8 cellular contexts compared by ENCODE assay signal in the genomic region with DNA sequence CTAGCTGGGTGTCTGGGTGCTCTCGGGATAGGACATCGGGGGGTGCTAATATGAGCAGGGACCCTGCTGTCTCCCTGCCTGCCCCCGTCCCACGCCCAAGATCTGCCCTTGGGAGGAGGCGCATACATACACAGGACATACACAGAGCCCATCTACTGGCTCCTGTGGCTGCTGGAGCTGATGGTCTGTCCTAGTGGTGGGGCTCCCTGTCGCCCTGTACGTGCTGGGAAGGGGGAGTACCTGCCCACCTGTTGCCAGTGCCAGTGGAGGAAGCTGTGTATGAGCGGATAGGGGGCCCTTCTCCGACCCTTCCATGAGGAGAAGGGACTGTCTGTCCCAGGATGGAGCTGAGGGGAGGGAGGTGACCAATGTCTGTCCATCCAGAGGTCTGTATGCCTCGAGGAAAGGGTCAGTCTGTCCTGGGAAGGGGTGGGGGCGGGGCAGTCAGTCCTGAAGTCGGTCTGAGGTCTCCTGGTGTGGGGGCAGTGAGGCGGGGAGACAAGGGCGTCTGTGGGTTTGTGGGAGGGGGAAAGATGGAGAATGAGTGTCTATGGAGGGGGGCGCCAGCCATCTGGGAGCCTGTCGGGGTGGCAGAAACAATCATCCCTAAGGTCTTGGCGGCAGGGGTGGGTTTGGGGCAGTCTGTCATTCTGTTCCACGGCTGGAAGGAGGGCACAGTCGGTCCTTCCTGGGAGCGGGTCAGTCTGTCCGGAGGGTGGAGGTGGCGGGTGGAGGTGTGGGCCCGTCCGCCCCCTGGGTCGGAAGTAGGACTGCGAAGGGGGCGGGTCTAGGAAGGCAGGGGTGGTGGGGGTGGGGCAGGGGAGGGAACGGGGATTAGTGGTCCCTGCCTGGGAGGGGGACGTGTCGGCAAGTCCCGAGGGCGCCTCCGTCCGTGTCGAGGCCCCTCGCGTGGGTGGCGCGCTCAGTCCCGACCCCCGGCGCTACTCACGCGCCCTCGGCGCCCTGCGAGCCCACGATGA. TPM values are rescaled to one million over a fixed set of nuclear protein-coding genes. Genes with fewer than 3 reads are reported as not detected.
A peak's percentile ranks its signal among the peaks of the same experiment; 100 is the strongest.
DNase-seq lines count a peak whose midpoint lies in the region; ATAC-seq and TF ChIP-seq lines count a peak whose summit lies in the region.

No MANE protein-coding gene starts in this region.

- peak overlapping the region; percentile 53 for H3K9ac ChIP-seq in parathyroid adenoma

- no peaks in the 10 kb centered on the region for H3K27me3 Mint-ChIP-seq in WTC11 (ENCODE audit: low read depth)

- no peak overlapping the region for H3K27ac Mint-ChIP-seq in WTC11

- H3K36me3 ChIP-seq in parathyroid adenoma (ENCODE audit: control insufficient read depth, insufficient read depth, low read length) = no peaks in the 10 kb centered on the region

- POLR2A ChIA-PET in AG04450 (lab: Yijun Ruan, JAX) = interaction anchor here (0.9 to 1.5 kb wide), 8 partner anchors 10 to 48 kb away, joined by 3 to 14 read pairs (median 4); a partner anchor contains a TSS
- POLR2A ChIA-PET in WTC11 (lab: Charles Lee) = interaction anchor here (0.7 to 2.4 kb wide), 4 partner anchors 31 to 60 kb away, joined by 3 to 7 read pairs (median 4); a partner anchor contains a TSS

- no peaks in the 10 kb centered on the region for H3K9me3 ChIP-seq in AG04450 (ENCODE audit: control insufficient read depth, insufficient read depth, low read length)
- no peaks in the 10 kb centered on the region for H3K9me3 ChIP-seq in parathyroid adenoma (ENCODE audit: control insufficient read depth, low read length)

- H3K27me3 ChIP-seq in AG04450 (ENCODE audit: control insufficient read depth, insufficient read depth, low read length) (no peaks in the 10 kb centered on the region), foreskin keratinocyte (no peaks in the 10 kb centered on the region), parathyroid adenoma (ENCODE audit: control insufficient read depth, insufficient read depth, low read length) (no peaks in the 10 kb centered on the region)

- H3K4me3 ChIP-seq in AG04450 (ENCODE audit: low read depth, low read length) (peak overlapping the region; percentile 83), parathyroid adenoma (ENCODE audit: low read depth, low read length) (peak overlapping the region; percentile 91)

- peak overlapping the region; percentile 75 for H3K4me3 Mint-ChIP-seq in WTC11

- H3K4me1 ChIP-seq in foreskin keratinocyte (peaks cover 24% of the 10 kb centered on the region), parathyroid adenoma (peaks cover 15% of the 10 kb centered on the region)

- H3K27ac ChIP-seq in AG04450 (ENCODE audit: low read depth, low read length) (peak overlapping the region; percentile 58), foreskin keratinocyte (peak overlapping the region; percentile 84), parathyroid adenoma (peak overlapping the region; percentile 85)

- H3K79me2 ChIP-seq in parathyroid adenoma = peaks cover 33% of the 10 kb centered on the region

- H2AFZ ChIP-seq in parathyroid adenoma = peak overlapping the region; percentile 60

- DNase-seq in AG04450 (ENCODE audit: low read depth, low spot score) = no peak
- no peak for DNase-seq in WTC11 (ENCODE audit: low spot score)
- no peak for DNase-seq in foreskin keratinocyte
- no peak for DNase-seq in NCI-H1105 (lab: John Stamatoyannopoulos, UW)
- no peak for DNase-seq in DMS153 treated with DMSO at 0.1 percent for 48 hours (lab: John Stamatoyannopoulos, UW; ENCODE audit: unreplicated experiment)

- peak; percentile 33 for ATAC-seq in GM18868 (IDR thresholded peaks at IDR 0.05; ENCODE audit: unreplicated experiment)
- peak; percentile 13 for ATAC-seq in HG03159 (IDR thresholded peaks at IDR 0.05; ENCODE audit: unreplicated experiment)
- no peak for ATAC-seq in WTC11
- ATAC-seq in foreskin keratinocyte = no peak

- H3K4me1 Mint-ChIP-seq in WTC11 = peaks cover 28% of the 10 kb centered on the region

- peak overlapping the region; percentile 98 for H3K4me2 ChIP-seq in parathyroid adenoma (ENCODE audit: low read length)

- TF ChIP-seq CTCF in AG04450 (IDR thresholded peaks at IDR 0.05; ENCODE audit: low read depth, low read length) (no peak), WTC11 (IDR thresholded peaks at IDR 0.05) (no peak), foreskin keratinocyte (conservative IDR thresholded peaks at IDR 0.05) (no peak), parathyroid adenoma (IDR thresholded peaks at IDR 0.05) (no peak)

- H3K36me3 Mint-ChIP-seq in WTC11 = 0 out of 2 replicates have a peak, but pooled peaks cover 2% of the 10 kb centered on the region

- H3K9me3 Mint-ChIP-seq in WTC11 = no peaks in the 10 kb centered on the region

- CTCF ChIA-PET in AG04450 (lab: Charles Lee) = interaction anchor here (7.0 kb wide), 1 partner anchor 38 kb away, joined by 44 read pairs; a partner anchor contains a TSS
- CTCF ChIA-PET in WTC11 (lab: Charles Lee) = interaction anchor here (0.5 to 7.8 kb wide), 22 partner anchors 9 to 480 kb away, joined by 3 to 193 read pairs (median 4); a partner anchor contains a TSS

TF ChIP-seq in WTC11, 78 proteins besides CTCF, POLR2A, EP300 and RAD21:
- TF ChIP-seq, protein P1, sequence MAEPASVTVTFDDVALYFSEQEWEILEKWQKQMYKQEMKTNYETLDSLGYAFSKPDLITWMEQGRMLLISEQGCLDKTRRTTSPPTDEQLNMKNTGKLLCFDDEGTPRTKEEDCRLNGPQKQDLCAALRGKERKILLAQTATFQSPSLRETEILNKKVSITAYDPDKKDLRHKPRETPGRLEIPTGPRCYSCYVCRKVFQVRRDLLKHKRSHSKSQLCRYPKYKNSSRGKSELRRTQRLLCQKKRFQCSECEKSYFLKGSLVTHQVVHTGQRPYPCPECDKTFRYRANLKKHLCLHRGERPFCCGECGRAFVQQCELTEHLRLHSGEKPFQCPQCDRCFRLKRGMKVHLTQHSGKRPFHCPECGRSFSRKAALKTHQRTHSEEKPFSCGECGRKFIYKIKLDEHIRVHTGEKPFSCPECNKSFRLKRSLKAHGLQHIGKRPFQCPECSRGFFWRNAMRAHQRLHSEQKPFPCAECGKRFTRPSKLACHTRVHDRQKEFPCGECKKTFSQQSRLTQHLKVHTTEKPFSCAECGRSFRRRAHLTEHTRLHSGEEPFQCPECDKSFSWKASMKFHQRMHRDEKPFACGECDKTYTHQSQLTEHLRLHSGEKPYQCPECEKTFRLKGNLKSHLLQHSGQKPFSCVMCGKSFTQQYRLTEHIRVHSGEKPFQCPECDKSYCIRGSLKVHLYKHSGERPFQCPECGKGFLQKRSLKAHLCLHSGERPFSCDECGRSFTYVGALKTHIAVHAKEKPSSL (CRISPR knock-in tag; conservative IDR thresholded peaks at IDR 0.05) = no peak
- peak; percentile 27; the same call in 1 of the 2 replicates for TF ChIP-seq FOXP1 (CRISPR knock-in tag; IDR thresholded peaks at IDR 0.05; ENCODE audit: borderline replicate concordance)

RNA-seq across cellular contexts. Expression of a gene that starts 0.7 kb away (rescaled TPM):
- 14.5 and 17.5 TPM in 2 replicates for polyA plus RNA-seq in AG04450 (2011; rRNA removed)
- polyA minus RNA-seq in AG04450 (2011; rRNA and poly(A)+ RNA removed) = 27.6 and 30.0 TPM in 2 replicates
- 7.5 to 11.1 TPM (median 9.6 TPM) in 3 replicates for total RNA-seq in WTC11 (2021)
- 15.0 and 16.2 TPM in 2 replicates for total RNA-seq in foreskin keratinocyte
- polyA plus RNA-seq in foreskin keratinocyte = 15.2 and 15.5 TPM in 2 replicates

RNA-seq across cellular contexts. Expression of a gene that starts 30.7 kb away (rescaled TPM):
- 53.1 and 82.7 TPM in 2 replicates for polyA plus RNA-seq in AG04450 (2011; rRNA removed)
- polyA minus RNA-seq in AG04450 (2011; rRNA and poly(A)+ RNA removed) = 110 and 164 TPM in 2 replicates
- 214 to 272 TPM (median 227 TPM) in 3 replicates for total RNA-seq in WTC11 (2021)
- total RNA-seq in foreskin keratinocyte = 81.3 and 82.2 TPM in 2 replicates
- 36.0 and 42.1 TPM in 2 replicates for polyA plus RNA-seq in foreskin keratinocyte

RNA-seq across cellular contexts. Expression of a gene that starts 30.8 kb away (rescaled TPM):
- polyA plus RNA-seq in AG04450 (2011; rRNA removed) (1.6 and 1.8 TPM in 2 replicates), foreskin keratinocyte (1.5 and 1.7 TPM in 2 replicates)
- 0.83 and 1.8 TPM in 2 replicates for polyA minus RNA-seq in AG04450 (2011; rRNA and poly(A)+ RNA removed)
- total RNA-seq in WTC11 (2021) (3.8 to 6.5 TPM (median 4.2 TPM) in 3 replicates), foreskin keratinocyte (0.95 and 1.5 TPM in 2 replicates)

RNA-seq across cellular contexts. Expression of a gene that starts 36.7 kb away (rescaled TPM):
- polyA plus RNA-seq in AG04450 (2011; rRNA removed) = 12.0 and 15.3 TPM in 2 replicates
- polyA minus RNA-seq in AG04450 (2011; rRNA and poly(A)+ RNA removed) = 5.9 and 7.2 TPM in 2 replicates
- total RNA-seq in WTC11 (2021) = 15.8 to 18.6 TPM (median 16.0 TPM) in 3 replicates
- total RNA-seq in foreskin keratinocyte = 3.2 and 3.5 TPM in 2 replicates
- 2.4 and 3.1 TPM in 2 replicates for polyA plus RNA-seq in foreskin keratinocyte

RNA-seq across cellular contexts. Expression of a gene that starts 59.4 kb away (rescaled TPM):
- polyA plus RNA-seq in AG04450 (2011; rRNA removed) = not detected in 2 replicates
- polyA minus RNA-seq in AG04450 (2011; rRNA and poly(A)+ RNA removed) = not detected in 2 replicates
- total RNA-seq in WTC11 (2021) = not detected in 3 replicates
- total RNA-seq in foreskin keratinocyte = not detected in 2 replicates
- not detected in 2 replicates for polyA plus RNA-seq in foreskin keratinocyte

Comparison
In these comparisons a context has a peak if more than half of its experiments do, and no peak if none do; other contexts are left out.
1. ATAC-seq: peak in GM18868 (single experiment) and HG03159 (single experiment); none in WTC11 (single experiment) and foreskin keratinocyte (single experiment).
2. Peak in every context shown above with its lines, with median percentiles within 50 percentile points of each other: H3K27ac ChIP-seq.